ENCODE assay signal across 8 cellular contexts in the genomic region with DNA sequence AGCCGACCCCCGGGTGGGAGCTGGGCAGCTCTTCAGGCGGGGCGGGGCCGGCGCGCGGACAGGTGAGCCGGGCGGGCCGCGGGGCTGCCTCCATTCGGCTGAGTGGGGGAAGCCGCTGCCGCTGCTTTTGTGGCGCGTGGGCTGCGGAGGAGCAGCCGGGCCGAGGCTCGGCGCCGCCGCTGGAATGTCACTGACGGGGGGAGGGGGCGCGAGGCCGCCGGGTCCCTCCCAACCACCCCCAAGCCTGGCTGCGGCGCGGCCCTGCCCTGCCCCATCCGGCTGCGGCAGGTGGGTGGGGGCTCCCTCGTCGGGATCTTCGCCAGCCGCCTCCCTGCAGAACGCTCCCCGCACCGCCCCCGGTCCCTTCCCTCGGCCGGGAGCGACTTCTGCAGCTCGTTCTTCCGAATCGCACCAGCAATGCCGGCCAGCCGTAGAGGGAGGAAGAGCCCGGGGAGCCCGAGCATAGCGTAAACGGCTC. TPM values are rescaled to one million over a fixed set of nuclear protein-coding genes. Genes with fewer than 3 reads are reported as not detected.
A peak's percentile ranks its signal among the peaks of the same experiment; 100 is the strongest.
DNase-seq lines count a peak whose midpoint lies in the region; ATAC-seq and TF ChIP-seq lines count a peak whose summit lies in the region.

No MANE protein-coding gene starts in this region.

- H4K20me1 ChIP-seq in mammary epithelial cell (ENCODE audit: insufficient read depth, low read length), result no peaks in the 10 kb centered on the region

- H3K27me3 ChIP-seq in mammary epithelial cell (ENCODE audit: insufficient read depth, low read length), result no peaks in the 10 kb centered on the region

- in situ Hi-C loops in mammary epithelial cell (cut with MboI; ENCODE audit: low sequenced_read_pairs in 2 of 2), result loop anchor here in 1 of 2 donors (10.0 kb wide), 1 partner anchor 118 kb away; no protein-coding TSS in a partner anchor

- peak overlapping the region; percentile 62 for H2AFZ ChIP-seq in mammary epithelial cell (ENCODE audit: low read depth, low read length)

- dilution Hi-C loops in mammary epithelial cell (cut with HindIII; ENCODE audit: low sequenced_read_pairs), result loop anchor here (5.0 kb wide), 1 partner anchor 135 kb away; a partner anchor contains a TSS

- H3K4me3 ChIP-seq in mammary epithelial cell (replicated peaks in 1 of 3; ENCODE audit: insufficient read depth in 1 of 3, low read depth in 2 of 3, low read length in 3 of 3), result peak overlapping the region; percentile 66 to 88 (median 88)

- peak overlapping the region; percentile 82 for H3K4me2 ChIP-seq in mammary epithelial cell (ENCODE audit: insufficient read depth, low read depth, low read length)

- peaks cover 54% of the 10 kb centered on the region for H3K4me1 ChIP-seq in mammary epithelial cell (ENCODE audit: insufficient read depth, low read length)

- peak overlapping the region; percentile 93 for H3K9ac ChIP-seq in mammary epithelial cell (ENCODE audit: insufficient read depth, low read length)

- intact Hi-C loops in mammary epithelial cell (cut with micrococcal nuclease) (loop anchor here (1.0 to 10.0 kb wide), 4 partner anchors 48 to 278 kb away; a partner anchor contains a TSS), left colon (cut with DNase I, micrococcal nuclease) (no loop called here)

- WGBS in mammary epithelial cell (ENCODE audit: low coverage, missing lambda C conversion rate), result 5% methylated on average over 15 of the region's 54 CpGs

- H3K27ac ChIP-seq in C4-2B (peak overlapping the region; percentile 82), mammary epithelial cell (ENCODE audit: insufficient read depth, low read depth, low read length) (peak overlapping the region; percentile 90)

- BruUV-seq in mammary epithelial cell (replicated peaks; lab: Mats Ljungman, UMichigan), result no TSS peak

- CTCF ChIA-PET in mammary epithelial cell (lab: Charles Lee; ENCODE audit: low non-redundant PET), result no interaction called here

- no peaks in the 10 kb centered on the region for H3K36me3 ChIP-seq in mammary epithelial cell (ENCODE audit: insufficient read depth, low read length)

- no peaks in the 10 kb centered on the region for H3K9me3 ChIP-seq in mammary epithelial cell (replicated peaks; ENCODE audit: insufficient read depth, low read length)

- peak; percentile 69 for DNase-seq in RPMI8226
- no peak for DNase-seq in mammary epithelial cell
- peak; percentile 53 to 73 for DNase-seq in left colon
- DNase-seq in stimulated activated CD4-positive, alpha-beta T cell treated with anti-CD3 and anti-CD28 coated beads, Interleukin-1b, Interleukin-23, amount 100 ng/mL, for 24 hours (ENCODE audit: low read depth in 4 of 4, low spot score in 1 of 4), result peak in 3 of 4 experiments; percentile 13 to 46 (median 24)
- DNase-seq in ecto neural progenitor cell (ENCODE audit: low spot score), result no peak

- peak; percentile 36 for ATAC-seq in GM18909 (IDR thresholded peaks at IDR 0.05; ENCODE audit: poor library complexity, unreplicated experiment)
- peak; percentile 36 for ATAC-seq in HG03175 (IDR thresholded peaks at IDR 0.05; ENCODE audit: unreplicated experiment)
- ATAC-seq in left colon, result peak; percentile 54

- H3K79me2 ChIP-seq in mammary epithelial cell (ENCODE audit: insufficient read depth, low read length), result peaks cover 51% of the 10 kb centered on the region

- no peak for TF ChIP-seq CTCF in C4-2B (conservative IDR thresholded peaks at IDR 0.05)
- no peak for TF ChIP-seq CTCF in mammary epithelial cell (conservative IDR thresholded peaks at IDR 0.05 in 1 of 2, IDR thresholded peaks at IDR 0.05 in 1 of 2; ENCODE audit: extremely low read depth in 1 of 2, insufficient read depth in 1 of 2, low read depth in 1 of 2, low read length in 2 of 2)

RNA-seq across cellular contexts. Expression of a gene that starts 0.4 kb away (rescaled TPM):
- 100 to 1,000 TPM; 257 to 307 TPM for total RNA-seq in mammary epithelial cell
- polyA plus RNA-seq in mammary epithelial cell, result 97.7 TPM
- polyA minus RNA-seq in mammary epithelial cell, result 1,181 TPM
- total RNA-seq in left colon, result 100 to 1,000 TPM; 248 to 277 TPM

RNA-seq across cellular contexts. Expression of a gene that starts 48.3 kb away (rescaled TPM):
- total RNA-seq in mammary epithelial cell (10 to 100 TPM; 19.7 to 28.8 TPM), left colon (10 to 100 TPM; 26.6 to 34.5 TPM)
- polyA plus RNA-seq in mammary epithelial cell, result 21.9 TPM
- 29.4 TPM for polyA minus RNA-seq in mammary epithelial cell

Comparison
In these comparisons a context has a peak if more than half of its experiments do, and no peak if none do; other contexts are left out.
1. DNase-seq: peak in RPMI8226 (single experiment), left colon (2 of 2) and stimulated activated CD4-positive, alpha-beta T cell treated with anti-CD3 and anti-CD28 coated beads, Interleukin-1b, Interleukin-23, amount 100 ng/mL, for 24 hours (3 of 4); none in mammary epithelial cell (single experiment) and ecto neural progenitor cell (single experiment).
2. Peak in every context shown above with its lines, with median percentiles within 50 percentile points of each other: ATAC-seq.